Comparison of ENCODE assay signal across 15 cellular contexts in genomic region chr11:12678991-12679390, GRCh38. TPM values are rescaled to one million over a fixed set of nuclear protein-coding genes. Genes with fewer than 3 reads are reported as not detected.
DNase-seq lines count a peak whose midpoint lies in the region; ATAC-seq and TF ChIP-seq lines count a peak whose summit lies in the region.
"Had no signal": no experiment of that assay in that cellular context is flagged by ENCODE, and none has a peak within 500 bp of the region (broad histone marks: within the 10 kb centered on the region; RNA-seq: fewer than 3 reads in every experiment).

No MANE protein-coding gene starts in this region.

- peak; percentile 63 for DNase-seq in NCI-H1105 treated with DMSO at 0.1 percent for 48 hours (lab: John Stamatoyannopoulos, UW)
- DNase-seq in NCI-H1105 (lab: John Stamatoyannopoulos, UW), result no peak
- DNase-seq in breast epithelium (ENCODE audit: low spot score in 2 of 2), result no peak
- no peak for DNase-seq in SIG-M5 (lab: John Stamatoyannopoulos, UW)
- DNase-seq in NCI-H187 treated with DMSO at 0.1 percent for 48 hours (lab: John Stamatoyannopoulos, UW), result no peak
- DNase-seq: 8988T; activated CD4-positive, alpha-beta T cell treated with anti-CD3 and anti-CD28 coated beads for 1 hour; DMS79; kidney; SJCRH30; stimulated activated naive CD4-positive, alpha-beta T cell treated with Interleukin-2 at 50 U/mL for 16 hours had no signal

- intact Hi-C loops in breast epithelium (cut with DNase I; ENCODE audit: low total_unique reads), result loop anchor here (10.0 kb wide), 1 partner anchor 206 kb away; no protein-coding TSS in a partner anchor

- TF ChIP-seq CTCF in breast epithelium (IDR thresholded peaks at IDR 0.05), result no peak

- H3K4me1 ChIP-seq in breast epithelium (no peaks in the 10 kb centered on the region), muscle layer of colon (ENCODE audit: insufficient read depth, low read length) (peaks cover 60% of the 10 kb centered on the region), urinary bladder (ENCODE audit: insufficient read depth) (no peaks in the 10 kb centered on the region)

- H3K36me3 ChIP-seq in breast epithelium (no peaks in the 10 kb centered on the region), muscle layer of colon (ENCODE audit: insufficient read depth, low read length) (no peaks in the 10 kb centered on the region), urinary bladder (ENCODE audit: insufficient read depth) (no peaks in the 10 kb centered on the region)

- no peaks in the 10 kb centered on the region for H3K9me3 ChIP-seq in breast epithelium
- no peaks in the 10 kb centered on the region for H3K9me3 ChIP-seq in muscle layer of colon (ENCODE audit: low read length)
- H3K9me3 ChIP-seq: SJCRH30 had no signal

- H3K27ac ChIP-seq in breast epithelium (peak overlapping the region; percentile 36 to 98), muscle layer of colon (ENCODE audit: low read depth, low read length) (peak overlapping the region; percentile 62), urinary bladder (ENCODE audit: low read depth) (peak overlapping the region; percentile 74)
- H3K27ac ChIP-seq: SJCRH30 had no signal

- peak overlapping the region; percentile 63 for H3K9ac ChIP-seq in muscle layer of colon (ENCODE audit: low read length)

- no peak for ATAC-seq in HG03432 (IDR thresholded peaks at IDR 0.05; ENCODE audit: unreplicated experiment)
- ATAC-seq: GM12878 had no signal

- 59% methylated on average over 5 of the region's 5 CpGs for WGBS in urinary bladder

- H3K4me3 ChIP-seq in breast epithelium, result no peak overlapping the region
- H3K4me3 ChIP-seq in muscle layer of colon (ENCODE audit: low read depth in 1 of 2, low read length in 2 of 2), result no peak overlapping the region
- H3K4me3 ChIP-seq in urinary bladder (ENCODE audit: low read depth, low read length), result no peak overlapping the region
- H3K4me3 ChIP-seq: GM12878, SJCRH30 had no signal

- no peak for TF ChIP-seq POLR2A in breast epithelium (IDR thresholded peaks at IDR 0.05)

- H3K27me3 ChIP-seq in breast epithelium (no peaks in the 10 kb centered on the region), muscle layer of colon (ENCODE audit: control insufficient read depth in 1 of 2, insufficient read depth in 2 of 2, low read length in 2 of 2) (no peaks in the 10 kb centered on the region)
- H3K27me3 ChIP-seq: SJCRH30 had no signal

RNA-seq across cellular contexts. Expression of gene TEAD1, which starts 4.8 kb away (rescaled TPM):
- total RNA-seq in breast epithelium (100 to 1,000 TPM in 1 of 3 donors, 10 to 100 TPM in 2; 67.8 to 110 (median 80.1) TPM), urinary bladder (136 TPM)
- polyA plus RNA-seq in urinary bladder, result 80.7 TPM
